ENCODE assay signal across 1 cellular context in the genomic region with DNA sequence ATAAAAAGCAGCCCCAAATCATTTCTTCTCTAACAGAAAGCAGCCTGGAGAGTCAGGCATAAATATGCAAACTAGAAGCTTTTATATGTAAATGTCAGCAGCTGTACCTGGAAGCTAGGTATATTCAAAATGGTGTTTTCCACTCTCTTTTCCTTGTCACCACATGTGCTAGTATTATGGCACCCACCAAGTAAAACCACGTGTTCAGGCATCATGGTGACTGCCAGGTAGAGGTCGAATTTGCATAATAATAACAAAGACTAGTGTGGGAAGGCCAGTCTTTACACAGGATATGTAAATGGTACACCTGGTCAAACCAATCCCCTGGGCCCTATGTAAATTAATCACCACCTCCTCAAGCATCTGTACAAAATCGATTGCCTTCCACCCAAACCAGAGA.
TF ChIP-seq lines count a peak whose summit lies in the region.

No MANE protein-coding gene starts in this region.

TF ChIP-seq in HepG2, 621 proteins besides CTCF, POLR2A, EP300 and RAD21 (continued from another document):
- TF ChIP-seq, protein P1, sequence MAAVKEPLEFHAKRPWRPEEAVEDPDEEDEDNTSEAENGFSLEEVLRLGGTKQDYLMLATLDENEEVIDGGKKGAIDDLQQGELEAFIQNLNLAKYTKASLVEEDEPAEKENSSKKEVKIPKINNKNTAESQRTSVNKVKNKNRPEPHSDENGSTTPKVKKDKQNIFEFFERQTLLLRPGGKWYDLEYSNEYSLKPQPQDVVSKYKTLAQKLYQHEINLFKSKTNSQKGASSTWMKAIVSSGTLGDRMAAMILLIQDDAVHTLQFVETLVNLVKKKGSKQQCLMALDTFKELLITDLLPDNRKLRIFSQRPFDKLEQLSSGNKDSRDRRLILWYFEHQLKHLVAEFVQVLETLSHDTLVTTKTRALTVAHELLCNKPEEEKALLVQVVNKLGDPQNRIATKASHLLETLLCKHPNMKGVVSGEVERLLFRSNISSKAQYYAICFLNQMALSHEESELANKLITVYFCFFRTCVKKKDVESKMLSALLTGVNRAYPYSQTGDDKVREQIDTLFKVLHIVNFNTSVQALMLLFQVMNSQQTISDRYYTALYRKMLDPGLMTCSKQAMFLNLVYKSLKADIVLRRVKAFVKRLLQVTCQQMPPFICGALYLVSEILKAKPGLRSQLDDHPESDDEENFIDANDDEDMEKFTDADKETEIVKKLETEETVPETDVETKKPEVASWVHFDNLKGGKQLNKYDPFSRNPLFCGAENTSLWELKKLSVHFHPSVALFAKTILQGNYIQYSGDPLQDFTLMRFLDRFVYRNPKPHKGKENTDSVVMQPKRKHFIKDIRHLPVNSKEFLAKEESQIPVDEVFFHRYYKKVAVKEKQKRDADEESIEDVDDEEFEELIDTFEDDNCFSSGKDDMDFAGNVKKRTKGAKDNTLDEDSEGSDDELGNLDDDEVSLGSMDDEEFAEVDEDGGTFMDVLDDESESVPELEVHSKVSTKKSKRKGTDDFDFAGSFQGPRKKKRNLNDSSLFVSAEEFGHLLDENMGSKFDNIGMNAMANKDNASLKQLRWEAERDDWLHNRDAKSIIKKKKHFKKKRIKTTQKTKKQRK (IDR thresholded peaks at IDR 0.05; ENCODE audit: low read length), result no peak
- TF ChIP-seq, protein P2, sequence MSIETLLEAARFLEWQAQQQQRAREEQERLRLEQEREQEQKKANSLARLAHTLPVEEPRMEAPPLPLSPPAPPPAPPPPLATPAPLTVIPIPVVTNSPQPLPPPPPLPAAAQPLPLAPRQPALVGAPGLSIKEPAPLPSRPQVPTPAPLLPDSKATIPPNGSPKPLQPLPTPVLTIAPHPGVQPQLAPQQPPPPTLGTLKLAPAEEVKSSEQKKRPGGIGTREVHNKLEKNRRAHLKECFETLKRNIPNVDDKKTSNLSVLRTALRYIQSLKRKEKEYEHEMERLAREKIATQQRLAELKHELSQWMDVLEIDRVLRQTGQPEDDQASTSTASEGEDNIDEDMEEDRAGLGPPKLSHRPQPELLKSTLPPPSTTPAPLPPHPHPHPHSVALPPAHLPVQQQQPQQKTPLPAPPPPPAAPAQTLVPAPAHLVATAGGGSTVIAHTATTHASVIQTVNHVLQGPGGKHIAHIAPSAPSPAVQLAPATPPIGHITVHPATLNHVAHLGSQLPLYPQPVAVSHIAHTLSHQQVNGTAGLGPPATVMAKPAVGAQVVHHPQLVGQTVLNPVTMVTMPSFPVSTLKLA (IDR thresholded peaks at IDR 0.05), result peak; percentile 55
